In the genomic region with DNA sequence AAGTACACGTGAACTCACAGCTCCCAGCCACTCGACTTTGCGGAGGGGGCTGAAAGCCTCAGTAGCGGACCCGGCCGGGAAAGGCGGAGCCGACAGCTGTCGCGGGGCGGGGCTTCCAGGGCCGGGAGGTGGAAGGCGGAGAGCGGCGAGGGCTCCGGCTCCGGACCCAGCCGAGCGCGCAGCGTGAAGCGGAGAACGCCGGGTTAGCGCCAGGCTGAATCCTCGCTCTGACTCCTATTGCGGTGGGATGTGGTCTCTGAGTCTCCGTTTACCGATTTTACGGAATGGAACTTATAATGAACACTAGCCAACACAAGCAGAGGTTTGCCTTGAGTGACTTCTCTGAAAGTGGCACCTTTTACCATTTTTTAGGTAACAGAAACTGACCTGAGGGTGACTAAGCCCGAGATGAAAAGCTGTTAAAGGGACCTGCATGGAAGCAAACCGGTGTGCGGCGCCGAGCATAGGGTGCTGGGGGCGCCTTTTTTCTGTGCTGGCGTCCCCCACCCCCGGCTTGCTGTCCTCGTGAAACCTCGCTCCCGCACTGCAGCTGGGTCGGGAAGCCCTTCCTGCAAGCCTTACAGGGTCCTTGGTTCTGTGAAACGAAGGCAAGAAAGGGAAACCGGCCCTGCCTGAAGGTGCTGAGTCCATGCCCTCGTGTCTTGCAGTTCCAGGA, we compare ENCODE assay signal across 9 cellular contexts.
DNase-seq lines count a peak whose midpoint lies in the region; ATAC-seq and TF ChIP-seq lines count a peak whose summit lies in the region.
"Had no signal": no experiment of that assay in that cellular context is flagged by ENCODE, and none has a peak within 500 bp of the region (broad histone marks: within the 10 kb centered on the region; RNA-seq: fewer than 3 reads in every experiment).

No MANE protein-coding gene starts in this region.

- peaks cover 37% of the 10 kb centered on the region for H3K27me3 Mint-ChIP-seq in activated CD4-positive, alpha-beta T cell treated with anti-CD3 and anti-CD28 coated beads for 36 hours
- H3K27me3 Mint-ChIP-seq in stimulated activated naive CD8-positive, alpha-beta T cell treated with anti-CD3 and anti-CD28 coated beads, Interleukin-15, amount 100 ng/mL, for 72 hours = peaks cover 58% of the 10 kb centered on the region

- POLR2A ChIA-PET in activated CD4-positive, alpha-beta T cell treated with anti-CD3 and anti-CD28 coated beads for 36 hours (lab: Charles Lee) = no interaction called here

- H3K27ac ChIP-seq in dorsolateral prefrontal cortex = no peak overlapping the region

- peaks cover 7% of the 10 kb centered on the region for H3K4me1 Mint-ChIP-seq in activated CD4-positive, alpha-beta T cell treated with anti-CD3 and anti-CD28 coated beads for 36 hours
- H3K4me1 Mint-ChIP-seq in stimulated activated naive CD8-positive, alpha-beta T cell treated with anti-CD3 and anti-CD28 coated beads, Interleukin-15, amount 100 ng/mL, for 72 hours = peaks cover 17% of the 10 kb centered on the region

- no peak overlapping the region for H3K27ac Mint-ChIP-seq in activated CD4-positive, alpha-beta T cell treated with anti-CD3 and anti-CD28 coated beads for 36 hours
- H3K27ac Mint-ChIP-seq in stimulated activated naive CD8-positive, alpha-beta T cell treated with anti-CD3 and anti-CD28 coated beads, Interleukin-15, amount 100 ng/mL, for 72 hours = no peak overlapping the region

- DNase-seq in activated CD4-positive, alpha-beta T cell treated with anti-CD3 and anti-CD28 coated beads for 36 hours = peak; percentile 64
- no peak for DNase-seq in activated CD4-positive, alpha-beta T cell treated with anti-CD3 and anti-CD28 coated beads, Interleukin-2, amount 50 U/mL, for 4 hours
- peak; percentile 62 for DNase-seq in OCI-M1 (lab: John Stamatoyannopoulos, UW)
- peak in 4 of 10 donors; percentile 18 to 63 (median 30) for DNase-seq in dorsolateral prefrontal cortex
- DNase-seq in lung microvascular endothelial cell (ENCODE audit: low read depth in 2 of 2) = peak; percentile 33 to 36
- DNase-seq in stimulated activated naive CD8-positive, alpha-beta T cell treated with anti-CD3 and anti-CD28 coated beads, Interleukin-15, amount 100 ng/mL, for 72 hours = peak; percentile 2 to 66
- DNase-seq in NCI-H2107 treated with DMSO at 0.1 percent for 48 hours (lab: John Stamatoyannopoulos, UW; ENCODE audit: unreplicated experiment) = no peak
- no peak for DNase-seq in glomerular visceral epithelial cell (ENCODE audit: extremely low spot score)
- DNase-seq: DND-41 had no signal

- H3K36me3 Mint-ChIP-seq in activated CD4-positive, alpha-beta T cell treated with anti-CD3 and anti-CD28 coated beads for 36 hours (ENCODE audit: low read depth) = no peaks in the 10 kb centered on the region

- CTCF ChIA-PET in activated CD4-positive, alpha-beta T cell treated with anti-CD3 and anti-CD28 coated beads for 36 hours (lab: Charles Lee) = no interaction called here

- peak; percentile 93 for ATAC-seq in activated CD4-positive, alpha-beta T cell treated with anti-CD3 and anti-CD28 coated beads for 36 hours
- ATAC-seq in stimulated activated naive CD8-positive, alpha-beta T cell treated with anti-CD3 and anti-CD28 coated beads, Interleukin-15, amount 100 ng/mL, for 72 hours = peak; percentile 91

- TF ChIP-seq CTCF in dorsolateral prefrontal cortex (IDR thresholded peaks at IDR 0.05 in 54 of 56, conservative IDR thresholded peaks at IDR 0.05 in 2 of 56; ENCODE audit: low read depth in 1 of 56, partially characterized antibody in 56 of 56) = no peak

- no peaks in the 10 kb centered on the region for H3K9me3 Mint-ChIP-seq in activated CD4-positive, alpha-beta T cell treated with anti-CD3 and anti-CD28 coated beads for 36 hours (ENCODE audit: low read depth)
- H3K9me3 Mint-ChIP-seq in stimulated activated naive CD8-positive, alpha-beta T cell treated with anti-CD3 and anti-CD28 coated beads, Interleukin-15, amount 100 ng/mL, for 72 hours = peaks cover 0 to 4% of the 10 kb centered on the region in 2 donors

- H3K4me3 Mint-ChIP-seq in activated CD4-positive, alpha-beta T cell treated with anti-CD3 and anti-CD28 coated beads for 36 hours = peak overlapping the region; percentile 21
- peak overlapping the region; percentile 77 to 81 for H3K4me3 Mint-ChIP-seq in stimulated activated naive CD8-positive, alpha-beta T cell treated with anti-CD3 and anti-CD28 coated beads, Interleukin-15, amount 100 ng/mL, for 72 hours

- H3K27me3 ChIP-seq in dorsolateral prefrontal cortex = peaks cover 0 to 49% (median 22%) of the 10 kb centered on the region in 45 donors

- H3K4me3 ChIP-seq in dorsolateral prefrontal cortex = peak overlapping the region; percentile 12 to 73 (median 49)

- intact Hi-C loops in activated CD4-positive, alpha-beta T cell treated with anti-CD3 and anti-CD28 coated beads for 36 hours (cut with DNase I, micrococcal nuclease) = loop anchor here in 1 of 2 experiments (2.0 kb wide), 1 partner anchor 80 kb away; no protein-coding TSS in a partner anchor
- intact Hi-C loops in dorsolateral prefrontal cortex (cut with DNase I) = no loop called here

Comparison
In these comparisons a context has a peak if more than half of its experiments do, and no peak if none do; other contexts are left out.
1. DNase-seq: peak in activated CD4-positive, alpha-beta T cell treated with anti-CD3 and anti-CD28 coated beads for 36 hours (single experiment), OCI-M1 (single experiment), lung microvascular endothelial cell (2 of 2) and stimulated activated naive CD8-positive, alpha-beta T cell treated with anti-CD3 and anti-CD28 coated beads, Interleukin-15, amount 100 ng/mL, for 72 hours (2 of 2); none in activated CD4-positive, alpha-beta T cell treated with anti-CD3 and anti-CD28 coated beads, Interleukin-2, amount 50 U/mL, for 4 hours (0 of 2), NCI-H2107 treated with DMSO at 0.1 percent for 48 hours (single experiment) and glomerular visceral epithelial cell (single experiment).